Comparison of ENCODE assay signal across 24 cellular contexts in genomic region chr3:65836047-65836446, GRCh38.
DNase-seq lines count a peak whose midpoint lies in the region; ATAC-seq, FAIRE-seq and TF ChIP-seq lines count a peak whose summit lies in the region.
"Had no signal": no experiment of that assay in that cellular context is flagged by ENCODE, and none has a peak within 500 bp of the region (broad histone marks: within the 10 kb centered on the region; RNA-seq: fewer than 3 reads in every experiment).

No MANE protein-coding gene starts in this region.

- no peak overlapping the region for H2AFZ ChIP-seq in HCT116 (ENCODE audit: low read depth, low read length, poor library complexity, severe bottlenecking)

- H3K9ac ChIP-seq in HCT116 (ENCODE audit: low read length), result no peak overlapping the region

- no peak overlapping the region for H3K4me3 ChIP-seq in A549
- H3K4me3 ChIP-seq in HCT116 (replicated peaks in 1 of 2; ENCODE audit: low read depth in 1 of 2, low read length in 2 of 2), result no peak overlapping the region
- no peak overlapping the region for H3K4me3 ChIP-seq in foreskin fibroblast (ENCODE audit: low read depth in 1 of 2, low read length in 2 of 2)
- H3K4me3 ChIP-seq: mucosa of descending colon, uterus had no signal

- TF ChIP-seq EP300 in A549 (IDR thresholded peaks at IDR 0.05), result no peak

- H3K79me2 ChIP-seq in HCT116 (ENCODE audit: insufficient read depth, low read length), result no peaks in the 10 kb centered on the region

- no peak for DNase-seq in A549 (ENCODE audit: low read depth in 1 of 2, low spot score in 1 of 2)
- no peak for DNase-seq in HCT116 (ENCODE audit: low read depth, low spot score)
- peak; percentile 29 for DNase-seq in astrocyte of the hippocampus (ENCODE audit: low read depth, low spot score)
- DNase-seq in foreskin fibroblast, result peak; percentile 26 to 66
- no peak for DNase-seq in activated CD4-positive, alpha-beta T cell treated with anti-CD3 and anti-CD28 coated beads for 4 hours
- DNase-seq in erythroblast (lab: John Stamatoyannopoulos, UW), result no peak
- DNase-seq: activated CD4-positive, alpha-beta T cell treated with anti-CD3 and anti-CD28 coated beads, Interleukin-2, amount 50 U/mL, for 48 hours; activated naive CD4-positive, alpha-beta T cell; amygdala; CD4-positive, CD25-positive, alpha-beta regulatory T cell; cerebellar nuclear complex; DMS153; effector memory CD4-positive, alpha-beta T cell; foreskin melanocyte; mucosa of descending colon; NCI-H1417 treated with DMSO at 0.1 percent for 48 hours; NCI-H524; retina; SHP77; T-helper 1 cell; uterus had no signal

- ATAC-seq in A549, result peak; percentile 42 to 56; a peak in 2 of 6 replicates
- ATAC-seq in HCT116, result no peak
- ATAC-seq in HG03025 (IDR thresholded peaks at IDR 0.05; ENCODE audit: low FRiP score, unreplicated experiment), result no peak
- ATAC-seq in GM18909 (IDR thresholded peaks at IDR 0.05; ENCODE audit: poor library complexity, unreplicated experiment), result no peak
- ATAC-seq: mucosa of descending colon had no signal

- peaks cover 35% of the 10 kb centered on the region for H3K4me1 ChIP-seq in A549
- H3K4me1 ChIP-seq in HCT116 (ENCODE audit: control insufficient read depth in 1 of 2, insufficient read depth in 2 of 2, low read length in 2 of 2), result peaks cover 19% of the 10 kb centered on the region in 2 experiments

- RAD21 ChIA-PET in HCT116 (lab: Charles Lee; ENCODE audit: low non-redundant PET in 1 of 2, low total read pairs in 2 of 2, uncharacterized antibody in 2 of 2, unreplicated experiment in 2 of 2), result no interaction called here

- WGBS in A549 (ENCODE audit: missing lambda C conversion rate), result 86% methylated on average over 1 of the region's 1 CpG

- H3K27ac ChIP-seq in A549, result no peak overlapping the region
- no peak overlapping the region for H3K27ac ChIP-seq in HCT116 (ENCODE audit: low read depth, low read length)
- H3K27ac ChIP-seq: uterus had no signal

- no peaks in the 10 kb centered on the region for H3K9me3 ChIP-seq in A549
- no peaks in the 10 kb centered on the region for H3K9me3 ChIP-seq in HCT116 (ENCODE audit: control insufficient read depth in 1 of 2, insufficient read depth in 1 of 2, low read depth in 1 of 2, low read length in 2 of 2)
- H3K9me3 ChIP-seq: mucosa of descending colon, uterus had no signal

- no peaks in the 10 kb centered on the region for H4K20me1 ChIP-seq in HCT116 (ENCODE audit: insufficient read depth)

- no peaks in the 10 kb centered on the region for H3K9me2 ChIP-seq in HCT116 (ENCODE audit: insufficient read depth)

- TF ChIP-seq RAD21 in A549 (conservative IDR thresholded peaks at IDR 0.05 in 1 of 2, IDR thresholded peaks at IDR 0.05 in 1 of 2) (no peak), HCT116 (IDR thresholded peaks at IDR 0.05; ENCODE audit: low read depth) (no peak)

- no peak for FAIRE-seq in A549 (lab: Jason Lieb, UNC)
- FAIRE-seq: HTR-8/SVneo had no signal

- H3K36me3 ChIP-seq in HCT116 (ENCODE audit: control insufficient read depth in 1 of 2, insufficient read depth in 2 of 2, low read length in 2 of 2), result no peaks in the 10 kb centered on the region
- H3K36me3 ChIP-seq: uterus had no signal

- TF ChIP-seq POLR2A in A549 (IDR thresholded peaks at IDR 0.05; ENCODE audit: low read length) (no peak), HCT116 (IDR thresholded peaks at IDR 0.05; ENCODE audit: borderline replicate concordance, extremely low read depth, insufficient read depth, insufficient read length) (no peak), erythroblast (IDR thresholded peaks at IDR 0.05; ENCODE audit: low read length) (no peak)

- CTCF ChIA-PET in A549 (lab: Yijun Ruan, JAX) (no interaction called here), HCT116 (lab: Charles Lee) (no interaction called here)

- H3K4me2 ChIP-seq in A549, result no peak overlapping the region
- H3K4me2 ChIP-seq in HCT116 (ENCODE audit: low read length), result no peak overlapping the region

- intact Hi-C loops in HCT116 (cut with micrococcal nuclease), result no loop called here

- no peaks in the 10 kb centered on the region for H3K27me3 ChIP-seq in HCT116 (ENCODE audit: insufficient read depth, low read length)
- H3K27me3 ChIP-seq: uterus had no signal

- no peak for TF ChIP-seq CTCF in A549 (IDR thresholded peaks at IDR 0.05)
- no peak for TF ChIP-seq CTCF in HCT116 (IDR thresholded peaks at IDR 0.05 in 2 of 3, conservative IDR thresholded peaks at IDR 0.05 in 1 of 3; ENCODE audit: borderline replicate concordance in 1 of 3, insufficient read depth in 1 of 3, low read depth in 2 of 3, low read length in 2 of 3)
- TF ChIP-seq CTCF in foreskin fibroblast (IDR thresholded peaks at IDR 0.05; ENCODE audit: low read depth, low read length), result no peak

- POLR2A ChIA-PET in A549 (lab: Yijun Ruan, JAX), result no interaction called here
- POLR2A ChIA-PET in HCT116 (lab: Charles Lee), result no interaction called here

- BruUV-seq in HCT116 (replicated peaks; lab: Mats Ljungman, UMichigan), result no TSS peak

TF ChIP-seq in A549, 52 proteins besides CTCF, POLR2A, EP300 and RAD21:
- TF ChIP-seq ESRRA (IDR thresholded peaks at IDR 0.05; ENCODE audit: borderline replicate concordance, low read length), result no peak
- TF ChIP-seq HOXB5 (CRISPR knock-in tag; IDR thresholded peaks at IDR 0.05), result no peak
- TF ChIP-seq ZSCAN20 (CRISPR knock-in tag; IDR thresholded peaks at IDR 0.05), result no peak
- TF ChIP-seq CBX8 (IDR thresholded peaks at IDR 0.05), result no peak
- TF ChIP-seq RCOR1 (IDR thresholded peaks at IDR 0.05; ENCODE audit: low read depth, low read length), result no peak
- no peak for TF ChIP-seq HOXA7 (CRISPR knock-in tag; IDR thresholded peaks at IDR 0.05)
- TF ChIP-seq REST (IDR thresholded peaks at IDR 0.05), result no peak

TF ChIP-seq in HCT116, 20 proteins besides CTCF, POLR2A, EP300 and RAD21:
- 0 out of 2 replicates have a peak, but pooled peaks have one; percentile 20 for TF ChIP-seq FOSL1 (IDR thresholded peaks at IDR 0.05; ENCODE audit: low read depth)
- TF ChIP-seq CBX3 (IDR thresholded peaks at IDR 0.05; ENCODE audit: low read depth), result no peak

Comparison
In these comparisons a context has a peak if more than half of its experiments do, and no peak if none do; other contexts are left out.
1. ATAC-seq: peak in A549 (2 of 2); none in HCT116 (single experiment), HG03025 (single experiment) and GM18909 (single experiment).
2. DNase-seq: peak in astrocyte of the hippocampus (single experiment) and foreskin fibroblast (2 of 2); none in A549 (0 of 2), HCT116 (single experiment), activated CD4-positive, alpha-beta T cell treated with anti-CD3 and anti-CD28 coated beads for 4 hours (0 of 2) and erythroblast (0 of 2).